Comparison of ENCODE assay signal across 1 cellular context in genomic region chr2:71000780-71001591, GRCh38.
TF ChIP-seq lines count a peak whose summit lies in the region.

No MANE protein-coding gene starts in this region.

TF ChIP-seq in H1, 55 proteins besides CTCF, POLR2A, EP300 and RAD21:
- TF ChIP-seq KDM1A (IDR thresholded peaks at IDR 0.05; ENCODE audit: borderline replicate concordance, low read length), result peak; percentile 54; the same call in 1 of the 2 replicates
- TF ChIP-seq GABPA (IDR thresholded peaks at IDR 0.05; ENCODE audit: borderline replicate concordance, insufficient read depth, low read length), result peak; percentile 85; the same call in 1 of the 2 replicates
- no peak for TF ChIP-seq SP1 (IDR thresholded peaks at IDR 0.05; ENCODE audit: low read depth, low read length)
- 0 out of 2 replicates have a peak, but pooled peaks have one; percentile 27 for TF ChIP-seq SRF (IDR thresholded peaks at IDR 0.05; ENCODE audit: low read depth, low read length)
- TF ChIP-seq CBX5 (IDR thresholded peaks at IDR 0.05; ENCODE audit: low read depth, low read length), result no peak
- TF ChIP-seq HDAC6 (IDR thresholded peaks at IDR 0.05; ENCODE audit: low read depth, low read length), result no peak
- TF ChIP-seq GTF2F1 (IDR thresholded peaks at IDR 0.05; ENCODE audit: borderline replicate concordance, low read depth, low read length), result no peak
- no peak for TF ChIP-seq BCL11A (IDR thresholded peaks at IDR 0.05; ENCODE audit: low read depth in 2 of 2, low read length in 2 of 2)
- TF ChIP-seq SUZ12 (IDR thresholded peaks at IDR 0.05; ENCODE audit: low read length), result no peak
- TF ChIP-seq EGR1 (IDR thresholded peaks at IDR 0.05; ENCODE audit: borderline replicate concordance, low read depth, low read length), result no peak; the same call in 1 of the 2 replicates
- 0 out of 2 replicates have a peak, but pooled peaks have one; percentile 15 for TF ChIP-seq PHF8 (conservative IDR thresholded peaks at IDR 0.05; ENCODE audit: low read depth, low read length)
- peak; percentile 55 for TF ChIP-seq KDM4A (IDR thresholded peaks at IDR 0.05; ENCODE audit: low read depth, low read length, severe bottlenecking)
- TF ChIP-seq JUND (IDR thresholded peaks at IDR 0.05; ENCODE audit: low read length), result no peak
- no peak for TF ChIP-seq CBX8 (IDR thresholded peaks at IDR 0.05; ENCODE audit: borderline replicate concordance, low read depth, low read length)
- no peak for TF ChIP-seq ATF3 (IDR thresholded peaks at IDR 0.05; ENCODE audit: insufficient read depth, low read depth, low read length)
- TF ChIP-seq TBP (IDR thresholded peaks at IDR 0.05; ENCODE audit: low read depth, low read length), result no peak
- TF ChIP-seq SIX5 (IDR thresholded peaks at IDR 0.05; ENCODE audit: low read depth, low read length), result no peak
- no peak for TF ChIP-seq SP2 (IDR thresholded peaks at IDR 0.05; ENCODE audit: low read length)
- TF ChIP-seq MAX (IDR thresholded peaks at IDR 0.05), result peak; percentile 11
- no peak for TF ChIP-seq YY1 (IDR thresholded peaks at IDR 0.05; ENCODE audit: low read depth, low read length)
- no peak for TF ChIP-seq BRCA1 (IDR thresholded peaks at IDR 0.05; ENCODE audit: low read depth, low read length)
